7 cellular contexts compared by ENCODE assay signal in the genomic region with DNA sequence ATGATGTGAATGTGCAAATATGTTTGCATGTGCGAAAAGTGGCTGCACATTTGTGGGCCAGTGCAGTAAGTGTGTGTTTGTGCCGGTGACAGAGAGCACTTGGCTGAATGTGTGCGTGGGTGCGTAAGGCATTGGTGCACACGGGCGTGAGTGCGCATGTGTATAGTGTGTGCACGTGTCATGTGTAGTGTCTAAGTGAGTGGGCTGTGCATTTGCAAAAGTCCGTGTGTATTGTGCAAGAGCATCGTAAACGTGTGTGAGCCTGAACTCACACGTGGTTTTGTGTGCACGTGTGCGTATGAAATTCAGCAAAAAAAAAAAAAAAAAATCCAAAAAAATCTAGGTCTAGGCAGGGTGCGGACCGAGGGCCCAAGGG. TPM values are rescaled to one million over a fixed set of nuclear protein-coding genes. Genes with fewer than 3 reads are reported as not detected.
DNase-seq lines count a peak whose midpoint lies in the region; ATAC-seq and TF ChIP-seq lines count a peak whose summit lies in the region.

No MANE protein-coding gene starts in this region.

- DNase-seq in effector memory CD4-positive, alpha-beta T cell: no peak
- no peak for DNase-seq in gastrocnemius medialis
- DNase-seq in midbrain (lab: John Stamatoyannopoulos, UW): no peak
- DNase-seq in Kasumi-1 (lab: John Stamatoyannopoulos, UW): no peak
- DNase-seq in RPMI8226: no peak

- intact Hi-C loops in gastrocnemius medialis (cut with DNase I; ENCODE audit: low total_unique reads): loop anchor here (1.0 to 10.0 kb wide), 5 partner anchors 410 to 1281 kb away; no protein-coding TSS in a partner anchor

- no peaks in the 10 kb centered on the region for H3K36me3 ChIP-seq in HUES48 (ENCODE audit: control insufficient read depth, insufficient read depth, low read length)
- no peaks in the 10 kb centered on the region for H3K36me3 ChIP-seq in effector memory CD4-positive, alpha-beta T cell (ENCODE audit: control insufficient read depth, insufficient read depth, low read length)
- H3K36me3 ChIP-seq in gastrocnemius medialis: no peaks in the 10 kb centered on the region

- no peak overlapping the region for H3K9ac ChIP-seq in HUES48 (ENCODE audit: low read depth, low read length)

- H3K27ac ChIP-seq in HUES48 (ENCODE audit: low read depth, low read length): no peak overlapping the region
- no peak overlapping the region for H3K27ac ChIP-seq in effector memory CD4-positive, alpha-beta T cell (ENCODE audit: insufficient read depth, low read length, poor library complexity, severe bottlenecking)
- no peak overlapping the region for H3K27ac ChIP-seq in gastrocnemius medialis

- no peak for TF ChIP-seq POLR2A in gastrocnemius medialis (IDR thresholded peaks at IDR 0.05)

- no peaks in the 10 kb centered on the region for H3K9me3 ChIP-seq in HUES48 (ENCODE audit: control insufficient read depth, insufficient read depth, low read length)
- no peaks in the 10 kb centered on the region for H3K9me3 ChIP-seq in effector memory CD4-positive, alpha-beta T cell (ENCODE audit: control insufficient read depth, low read length)
- no peaks in the 10 kb centered on the region for H3K9me3 ChIP-seq in gastrocnemius medialis

- no peak for TF ChIP-seq CTCF in gastrocnemius medialis (IDR thresholded peaks at IDR 0.05 in 4 of 5, conservative IDR thresholded peaks at IDR 0.05 in 1 of 5)

- ATAC-seq in GM19463 (IDR thresholded peaks at IDR 0.05; ENCODE audit: unreplicated experiment) (peak; percentile 13), gastrocnemius medialis (peak in 1 of 2 donors; percentile 5)

- peaks cover 31% of the 10 kb centered on the region for H3K4me1 ChIP-seq in HUES48 (ENCODE audit: control insufficient read depth, insufficient read depth, low read length)
- H3K4me1 ChIP-seq in effector memory CD4-positive, alpha-beta T cell (ENCODE audit: control insufficient read depth, insufficient read depth, low read length, poor library complexity, severe bottlenecking): peaks cover 13% of the 10 kb centered on the region
- H3K4me1 ChIP-seq in gastrocnemius medialis: no peaks in the 10 kb centered on the region

- in situ Hi-C loops in gastrocnemius medialis (cut with MboI; ENCODE audit: low sequenced_read_pairs in 4 of 4): loop anchor here (5.0 to 25.0 kb wide), 8 partner anchors 409 to 1294 kb away; no protein-coding TSS in a partner anchor

- H3K4me3 ChIP-seq in HUES48 (ENCODE audit: low read depth, low read length): peak overlapping the region; percentile 57
- H3K4me3 ChIP-seq in effector memory CD4-positive, alpha-beta T cell (ENCODE audit: insufficient read depth, low read depth, low read length, poor library complexity, severe bottlenecking): peak overlapping the region; percentile 9
- peak overlapping the region; percentile 30 to 53 (median 42) for H3K4me3 ChIP-seq in gastrocnemius medialis

- peaks cover 79% of the 10 kb centered on the region for H3K27me3 ChIP-seq in HUES48 (ENCODE audit: control insufficient read depth, insufficient read depth, low read length)
- peaks cover 35% of the 10 kb centered on the region for H3K27me3 ChIP-seq in effector memory CD4-positive, alpha-beta T cell (replicated peaks; ENCODE audit: control insufficient read depth, insufficient read depth, low read length, poor library complexity, severe bottlenecking)
- peaks cover 39 to 56% (median 45%) of the 10 kb centered on the region in 3 donors for H3K27me3 ChIP-seq in gastrocnemius medialis

RNA-seq across cellular contexts. Expression of gene EBF1, which starts 6.5 kb away (rescaled TPM):
- 10 to 100 TPM in 1 of 4 donors, 1 to 10 TPM in 3; 4.9 to 12.0 (median 7.1) TPM for total RNA-seq in gastrocnemius medialis
